Comparison of ENCODE assay signal across 1 cellular context in genomic region chr2:204507636-204508035, GRCh38.
TF ChIP-seq lines count a peak whose summit lies in the region.

No MANE protein-coding gene starts in this region.

TF ChIP-seq in GM23338, 12 proteins besides CTCF, POLR2A, EP300 and RAD21 (continued from another document):
- TF ChIP-seq POLR2AphosphoS5 (IDR thresholded peaks at IDR 0.05; ENCODE audit: low read depth) (no peak), NANOG (IDR thresholded peaks at IDR 0.05; ENCODE audit: borderline replicate concordance) (no peak), EZH2phosphoT487 (IDR thresholded peaks at IDR 0.05; ENCODE audit: unreplicated experiment) (no peak), EZH2 (IDR thresholded peaks at IDR 0.05; ENCODE audit: low read depth, unreplicated experiment) (no peak), JUNB (IDR thresholded peaks at IDR 0.05; ENCODE audit: unreplicated experiment) (no peak), STAT1 (IDR thresholded peaks at IDR 0.05; ENCODE audit: unreplicated experiment) (no peak)
- TF ChIP-seq, protein P1, sequence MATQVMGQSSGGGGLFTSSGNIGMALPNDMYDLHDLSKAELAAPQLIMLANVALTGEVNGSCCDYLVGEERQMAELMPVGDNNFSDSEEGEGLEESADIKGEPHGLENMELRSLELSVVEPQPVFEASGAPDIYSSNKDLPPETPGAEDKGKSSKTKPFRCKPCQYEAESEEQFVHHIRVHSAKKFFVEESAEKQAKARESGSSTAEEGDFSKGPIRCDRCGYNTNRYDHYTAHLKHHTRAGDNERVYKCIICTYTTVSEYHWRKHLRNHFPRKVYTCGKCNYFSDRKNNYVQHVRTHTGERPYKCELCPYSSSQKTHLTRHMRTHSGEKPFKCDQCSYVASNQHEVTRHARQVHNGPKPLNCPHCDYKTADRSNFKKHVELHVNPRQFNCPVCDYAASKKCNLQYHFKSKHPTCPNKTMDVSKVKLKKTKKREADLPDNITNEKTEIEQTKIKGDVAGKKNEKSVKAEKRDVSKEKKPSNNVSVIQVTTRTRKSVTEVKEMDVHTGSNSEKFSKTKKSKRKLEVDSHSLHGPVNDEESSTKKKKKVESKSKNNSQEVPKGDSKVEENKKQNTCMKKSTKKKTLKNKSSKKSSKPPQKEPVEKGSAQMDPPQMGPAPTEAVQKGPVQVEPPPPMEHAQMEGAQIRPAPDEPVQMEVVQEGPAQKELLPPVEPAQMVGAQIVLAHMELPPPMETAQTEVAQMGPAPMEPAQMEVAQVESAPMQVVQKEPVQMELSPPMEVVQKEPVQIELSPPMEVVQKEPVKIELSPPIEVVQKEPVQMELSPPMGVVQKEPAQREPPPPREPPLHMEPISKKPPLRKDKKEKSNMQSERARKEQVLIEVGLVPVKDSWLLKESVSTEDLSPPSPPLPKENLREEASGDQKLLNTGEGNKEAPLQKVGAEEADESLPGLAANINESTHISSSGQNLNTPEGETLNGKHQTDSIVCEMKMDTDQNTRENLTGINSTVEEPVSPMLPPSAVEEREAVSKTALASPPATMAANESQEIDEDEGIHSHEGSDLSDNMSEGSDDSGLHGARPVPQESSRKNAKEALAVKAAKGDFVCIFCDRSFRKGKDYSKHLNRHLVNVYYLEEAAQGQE (IDR thresholded peaks at IDR 0.05; ENCODE audit: unreplicated experiment) = no peak
- TF ChIP-seq, protein P2, sequence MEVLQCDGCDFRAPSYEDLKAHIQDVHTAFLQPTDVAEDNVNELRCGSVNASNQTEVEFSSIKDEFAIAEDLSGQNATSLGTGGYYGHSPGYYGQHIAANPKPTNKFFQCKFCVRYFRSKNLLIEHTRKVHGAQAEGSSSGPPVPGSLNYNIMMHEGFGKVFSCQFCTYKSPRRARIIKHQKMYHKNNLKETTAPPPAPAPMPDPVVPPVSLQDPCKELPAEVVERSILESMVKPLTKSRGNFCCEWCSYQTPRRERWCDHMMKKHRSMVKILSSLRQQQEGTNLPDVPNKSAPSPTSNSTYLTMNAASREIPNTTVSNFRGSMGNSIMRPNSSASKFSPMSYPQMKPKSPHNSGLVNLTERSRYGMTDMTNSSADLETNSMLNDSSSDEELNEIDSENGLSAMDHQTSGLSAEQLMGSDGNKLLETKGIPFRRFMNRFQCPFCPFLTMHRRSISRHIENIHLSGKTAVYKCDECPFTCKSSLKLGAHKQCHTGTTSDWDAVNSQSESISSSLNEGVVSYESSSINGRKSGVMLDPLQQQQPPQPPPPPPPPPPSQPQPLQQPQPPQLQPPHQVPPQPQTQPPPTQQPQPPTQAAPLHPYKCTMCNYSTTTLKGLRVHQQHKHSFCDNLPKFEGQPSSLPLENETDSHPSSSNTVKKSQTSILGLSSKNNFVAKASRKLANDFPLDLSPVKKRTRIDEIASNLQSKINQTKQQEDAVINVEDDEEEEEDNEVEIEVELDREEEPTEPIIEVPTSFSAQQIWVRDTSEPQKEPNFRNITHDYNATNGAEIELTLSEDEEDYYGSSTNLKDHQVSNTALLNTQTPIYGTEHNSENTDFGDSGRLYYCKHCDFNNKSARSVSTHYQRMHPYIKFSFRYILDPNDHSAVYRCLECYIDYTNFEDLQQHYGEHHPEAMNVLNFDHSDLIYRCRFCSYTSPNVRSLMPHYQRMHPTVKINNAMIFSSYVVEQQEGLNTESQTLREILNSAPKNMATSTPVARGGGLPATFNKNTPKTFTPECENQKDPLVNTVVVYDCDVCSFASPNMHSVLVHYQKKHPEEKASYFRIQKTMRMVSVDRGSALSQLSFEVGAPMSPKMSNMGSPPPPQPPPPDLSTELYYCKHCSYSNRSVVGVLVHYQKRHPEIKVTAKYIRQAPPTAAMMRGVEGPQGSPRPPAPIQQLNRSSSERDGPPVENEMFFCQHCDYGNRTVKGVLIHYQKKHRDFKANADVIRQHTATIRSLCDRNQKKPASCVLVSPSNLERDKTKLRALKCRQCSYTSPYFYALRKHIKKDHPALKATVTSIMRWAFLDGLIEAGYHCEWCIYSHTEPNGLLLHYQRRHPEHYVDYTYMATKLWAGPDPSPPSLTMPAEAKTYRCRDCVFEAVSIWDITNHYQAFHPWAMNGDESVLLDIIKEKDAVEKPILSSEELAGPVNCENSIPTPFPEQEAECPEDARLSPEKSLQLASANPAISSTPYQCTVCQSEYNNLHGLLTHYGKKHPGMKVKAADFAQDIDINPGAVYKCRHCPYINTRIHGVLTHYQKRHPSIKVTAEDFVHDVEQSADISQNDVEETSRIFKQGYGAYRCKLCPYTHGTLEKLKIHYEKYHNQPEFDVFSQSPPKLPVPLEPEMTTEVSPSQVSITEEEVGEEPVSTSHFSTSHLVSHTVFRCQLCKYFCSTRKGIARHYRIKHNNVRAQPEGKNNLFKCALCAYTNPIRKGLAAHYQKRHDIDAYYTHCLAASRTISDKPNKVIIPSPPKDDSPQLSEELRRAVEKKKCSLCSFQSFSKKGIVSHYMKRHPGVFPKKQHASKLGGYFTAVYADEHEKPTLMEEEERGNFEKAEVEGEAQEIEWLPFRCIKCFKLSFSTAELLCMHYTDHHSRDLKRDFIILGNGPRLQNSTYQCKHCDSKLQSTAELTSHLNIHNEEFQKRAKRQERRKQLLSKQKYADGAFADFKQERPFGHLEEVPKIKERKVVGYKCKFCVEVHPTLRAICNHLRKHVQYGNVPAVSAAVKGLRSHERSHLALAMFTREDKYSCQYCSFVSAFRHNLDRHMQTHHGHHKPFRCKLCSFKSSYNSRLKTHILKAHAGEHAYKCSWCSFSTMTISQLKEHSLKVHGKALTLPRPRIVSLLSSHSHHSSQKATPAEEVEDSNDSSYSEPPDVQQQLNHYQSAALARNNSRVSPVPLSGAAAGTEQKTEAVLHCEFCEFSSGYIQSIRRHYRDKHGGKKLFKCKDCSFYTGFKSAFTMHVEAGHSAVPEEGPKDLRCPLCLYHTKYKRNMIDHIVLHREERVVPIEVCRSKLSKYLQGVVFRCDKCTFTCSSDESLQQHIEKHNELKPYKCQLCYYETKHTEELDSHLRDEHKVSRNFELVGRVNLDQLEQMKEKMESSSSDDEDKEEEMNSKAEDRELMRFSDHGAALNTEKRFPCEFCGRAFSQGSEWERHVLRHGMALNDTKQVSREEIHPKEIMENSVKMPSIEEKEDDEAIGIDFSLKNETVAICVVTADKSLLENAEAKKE (CRISPR knock-in tag; IDR thresholded peaks at IDR 0.05) = no peak
